Comparison of ENCODE assay signal across 1 cellular context in the genomic region with DNA sequence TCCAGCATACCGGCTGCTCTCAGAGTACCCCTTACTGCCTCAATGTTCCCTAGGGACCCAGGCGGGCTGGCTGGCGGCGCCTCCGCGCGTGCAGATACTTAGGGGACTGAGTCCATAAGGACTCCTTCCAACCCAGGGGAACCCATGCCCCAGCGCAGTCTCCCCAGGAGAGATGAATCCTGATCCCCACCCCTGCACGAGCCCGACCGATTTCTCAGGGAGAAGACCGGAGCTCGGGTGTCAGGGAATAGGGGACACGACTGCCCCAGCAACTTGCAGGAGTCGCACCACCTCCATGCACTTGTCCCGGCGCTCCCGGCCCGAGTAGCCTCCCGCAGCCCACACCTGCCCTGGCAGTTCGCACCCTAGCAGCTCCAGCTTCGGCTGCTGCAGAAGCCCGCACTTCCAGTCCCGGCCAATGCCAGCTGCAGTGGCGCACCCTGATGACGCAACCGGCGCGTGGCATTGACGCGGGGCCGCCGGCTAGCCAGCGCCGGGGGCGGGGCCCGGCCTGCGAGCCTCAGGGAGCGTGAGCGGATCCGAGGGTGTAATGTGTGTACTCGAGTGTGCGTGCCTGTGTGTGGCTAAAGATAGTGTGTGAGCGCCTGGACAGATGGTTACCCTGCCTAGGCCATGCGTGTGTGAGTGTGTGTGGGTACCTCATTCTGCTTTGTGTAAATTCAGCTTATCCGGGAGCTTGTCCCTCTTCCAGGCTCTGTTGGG.
TF ChIP-seq lines count a peak whose summit lies in the region.

Gene GPAM (minus strand): TSS at position 437 of the 723 bp plus-strand sequence. CDS start 1,981 bp downstream, outside the sequence.

TF ChIP-seq in H1, 55 proteins besides CTCF, POLR2A, EP300 and RAD21 (continued from another document):
- TF ChIP-seq KDM4A (IDR thresholded peaks at IDR 0.05; ENCODE audit: low read depth, low read length, severe bottlenecking) = peak; percentile 100
- peak; percentile 93 for TF ChIP-seq SRF (IDR thresholded peaks at IDR 0.05; ENCODE audit: low read depth, low read length)
- TF ChIP-seq YY1 (IDR thresholded peaks at IDR 0.05; ENCODE audit: low read depth, low read length) = peak; percentile 59; the same call in 1 of the 2 replicates
- peak; percentile 58 for TF ChIP-seq SP1 (IDR thresholded peaks at IDR 0.05; ENCODE audit: low read depth, low read length)
- peak; percentile 87 for TF ChIP-seq TBP (IDR thresholded peaks at IDR 0.05; ENCODE audit: low read depth, low read length)
- TF ChIP-seq HDAC2 (IDR thresholded peaks at IDR 0.05; ENCODE audit: borderline replicate concordance in 1 of 2, low read depth in 2 of 2, low read length in 2 of 2) = peak in 1 of 2 experiments; percentile 80; a peak in 1 of 4 replicates
- peak; percentile 89 to 96 for TF ChIP-seq SIN3A (conservative IDR thresholded peaks at IDR 0.05 in 1 of 2, IDR thresholded peaks at IDR 0.05 in 1 of 2; ENCODE audit: low read depth in 1 of 2, low read length in 2 of 2)
- TF ChIP-seq TAF7 (optimal IDR thresholded peaks at IDR 0.05; ENCODE audit: borderline replicate concordance, low read depth, low read length) = peak; percentile 91
- TF ChIP-seq POLR2AphosphoS5 (IDR thresholded peaks at IDR 0.05; ENCODE audit: low read depth, low read length) = peak; percentile 93
- TF ChIP-seq ASH2L (IDR thresholded peaks at IDR 0.05; ENCODE audit: low read length) = peak; percentile 97
- peak; percentile 82 for TF ChIP-seq KDM5A (IDR thresholded peaks at IDR 0.05; ENCODE audit: low read length)
- TF ChIP-seq SUZ12 (IDR thresholded peaks at IDR 0.05; ENCODE audit: low read length) = no peak
- peak; percentile 53 for TF ChIP-seq SAP30 (IDR thresholded peaks at IDR 0.05; ENCODE audit: insufficient read depth, insufficient replicate concordance, low read length)
- TF ChIP-seq SP2 (IDR thresholded peaks at IDR 0.05; ENCODE audit: low read length) = no peak
- TF ChIP-seq, protein P1, sequence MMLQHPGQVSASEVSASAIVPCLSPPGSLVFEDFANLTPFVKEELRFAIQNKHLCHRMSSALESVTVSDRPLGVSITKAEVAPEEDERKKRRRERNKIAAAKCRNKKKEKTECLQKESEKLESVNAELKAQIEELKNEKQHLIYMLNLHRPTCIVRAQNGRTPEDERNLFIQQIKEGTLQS (IDR thresholded peaks at IDR 0.05; ENCODE audit: insufficient read depth, low read depth, low read length) = peak; percentile 97
- no peak for TF ChIP-seq SIX5 (IDR thresholded peaks at IDR 0.05; ENCODE audit: low read depth, low read length)
- no peak for TF ChIP-seq RFX5 (IDR thresholded peaks at IDR 0.05; ENCODE audit: borderline replicate concordance, low read depth, low read length)
- no peak for TF ChIP-seq CHD7 (IDR thresholded peaks at IDR 0.05; ENCODE audit: insufficient replicate concordance, low read length)
- TF ChIP-seq, protein P2, sequence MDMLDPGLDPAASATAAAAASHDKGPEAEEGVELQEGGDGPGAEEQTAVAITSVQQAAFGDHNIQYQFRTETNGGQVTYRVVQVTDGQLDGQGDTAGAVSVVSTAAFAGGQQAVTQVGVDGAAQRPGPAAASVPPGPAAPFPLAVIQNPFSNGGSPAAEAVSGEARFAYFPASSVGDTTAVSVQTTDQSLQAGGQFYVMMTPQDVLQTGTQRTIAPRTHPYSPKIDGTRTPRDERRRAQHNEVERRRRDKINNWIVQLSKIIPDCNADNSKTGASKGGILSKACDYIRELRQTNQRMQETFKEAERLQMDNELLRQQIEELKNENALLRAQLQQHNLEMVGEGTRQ (IDR thresholded peaks at IDR 0.05; ENCODE audit: low read length) = peak; percentile 14; the same call in 1 of the 2 replicates
- TF ChIP-seq EZH2 (IDR thresholded peaks at IDR 0.05; ENCODE audit: low read depth, low read length, severe bottlenecking) = no peak
- TF ChIP-seq NRF1 (IDR thresholded peaks at IDR 0.05; ENCODE audit: low read depth, low read length) = no peak
- peak; percentile 94 for TF ChIP-seq PHF8 (conservative IDR thresholded peaks at IDR 0.05; ENCODE audit: low read depth, low read length)
- TF ChIP-seq JUND (IDR thresholded peaks at IDR 0.05; ENCODE audit: low read length) = peak; percentile 63; the same call in 1 of the 2 replicates
- TF ChIP-seq, protein P3, sequence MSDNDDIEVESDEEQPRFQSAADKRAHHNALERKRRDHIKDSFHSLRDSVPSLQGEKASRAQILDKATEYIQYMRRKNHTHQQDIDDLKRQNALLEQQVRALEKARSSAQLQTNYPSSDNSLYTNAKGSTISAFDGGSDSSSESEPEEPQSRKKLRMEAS (IDR thresholded peaks at IDR 0.05) = peak; percentile 80
- TF ChIP-seq E2F6 (IDR thresholded peaks at IDR 0.05) = peak; percentile 53
- peak; percentile 82; the same call in 1 of the 2 replicates for TF ChIP-seq TCF12 (IDR thresholded peaks at IDR 0.05; ENCODE audit: low read depth, low read length)
- peak; percentile 80 for TF ChIP-seq CEBPB (IDR thresholded peaks at IDR 0.05; ENCODE audit: low read depth, low read length)
- peak; percentile 73; the same call in 1 of the 2 replicates for TF ChIP-seq RBBP5 (IDR thresholded peaks at IDR 0.05; ENCODE audit: borderline replicate concordance, low read depth, low read length)
- peak; percentile 100 for TF ChIP-seq CREB1 (IDR thresholded peaks at IDR 0.05)
- no peak for TF ChIP-seq BACH1 (IDR thresholded peaks at IDR 0.05; ENCODE audit: low read length)
- TF ChIP-seq BRCA1 (IDR thresholded peaks at IDR 0.05; ENCODE audit: low read depth, low read length) = peak; percentile 72
- TF ChIP-seq TAF1 (IDR thresholded peaks at IDR 0.05; ENCODE audit: low read depth, low read length) = peak; percentile 92
- no peak for TF ChIP-seq GABPA (IDR thresholded peaks at IDR 0.05; ENCODE audit: borderline replicate concordance, insufficient read depth, low read length)
